29 cellular contexts compared by ENCODE assay signal in genomic region chr18:78693429-78693828, GRCh38.
"Had no signal": no experiment of that assay in that cellular context is flagged by ENCODE, and none has a peak within 500 bp of the region (broad histone marks: within the 10 kb centered on the region; RNA-seq: fewer than 3 reads in every experiment).

No MANE protein-coding gene starts in this region.

- H3K27ac ChIP-seq: neural progenitor cell, ovary, parathyroid adenoma, psoas muscle, right lobe of liver, skin epidermis, spleen, thoracic aorta, thyroid gland, tibial nerve, upper lobe of right lung, uterus had no signal

- H3K27me3 ChIP-seq: neural progenitor cell, ovary, right lobe of liver, thyroid gland, tibial nerve, upper lobe of right lung, uterus had no signal

- H2AFZ ChIP-seq: neural progenitor cell, parathyroid adenoma had no signal

- H3K27ac Mint-ChIP-seq: naive thymus-derived CD4-positive, alpha-beta T cell; natural killer cell; nephron; neural progenitor cell; progenitor cell of endocrine pancreas; stimulated activated memory B cell treated with anti-CD40 and anti-IgM and Interleukin-4, amounts not matched to agents 10 μg/mL and 1 μg/mL and 100 μg/mL, for 72 hours; stimulated activated naive CD8-positive, alpha-beta T cell treated with anti-CD3 and anti-CD28 coated beads, Interleukin-15, Interleukin-2, amounts not matched to agents 100 ng/mL and 50 ng/mL, for 24 hours had no signal

- H3K4me3 ChIP-seq: neural progenitor cell, ovary, psoas muscle, right lobe of liver, skin epidermis, smooth muscle cell, spleen, thoracic aorta, thyroid gland, tibial nerve, upper lobe of right lung, uterus had no signal

- H3K4me3 Mint-ChIP-seq: naive thymus-derived CD4-positive, alpha-beta T cell; natural killer cell; nephron; neural progenitor cell; stimulated activated memory B cell treated with anti-CD40 and anti-IgM and Interleukin-4, amounts not matched to agents 10 μg/mL and 1 μg/mL and 100 μg/mL, for 72 hours; stimulated activated naive CD8-positive, alpha-beta T cell treated with anti-CD3 and anti-CD28 coated beads, Interleukin-15, Interleukin-2, amounts not matched to agents 100 ng/mL and 50 ng/mL, for 24 hours had no signal

- H3K4me1 ChIP-seq: neural progenitor cell, parathyroid adenoma, psoas muscle, right lobe of liver, spleen, thyroid gland, tibial nerve, upper lobe of right lung, uterus had no signal

- DNase-seq: naive thymus-derived CD4-positive, alpha-beta T cell; natural killer cell; occipital lobe; ovary; posterior cingulate gyrus; psoas muscle; right cardiac atrium; right lobe of liver; spleen; stimulated activated CD4-positive, alpha-beta T cell treated with anti-CD3 and anti-CD28 coated beads, Interleukin-12 subunit alpha, Interleukin-12 subunit beta, amount 100 ng/mL, for 4 hours; stimulated activated CD4-positive, alpha-beta T cell treated with anti-CD3 and anti-CD28 coated beads, Interleukin-1b, Interleukin-23, amount 100 ng/mL, for 48 hours; stimulated activated CD4-positive, alpha-beta T cell treated with anti-CD3 and anti-CD28 coated beads, Interleukin-4, amount 100 ng/mL, for 1 hour; stimulated activated CD4-positive, alpha-beta T cell treated with anti-CD3 and anti-CD28 coated beads, Interleukin-4, amount 100 ng/mL, for 4 hours; stimulated activated CD8-positive, alpha-beta memory T cell treated with anti-CD3 and anti-CD28 coated beads, Interleukin-4, amount 100 ng/mL, for 48 hours; stimulated activated naive CD4-positive, alpha-beta T cell; thyroid gland; trophoblast cell; upper lobe of right lung; uterus had no signal

- H3K4me2 ChIP-seq: neural progenitor cell, smooth muscle cell had no signal

- H3K4me1 Mint-ChIP-seq: natural killer cell; nephron; neural progenitor cell; stimulated activated memory B cell treated with anti-CD40 and anti-IgM and Interleukin-4, amounts not matched to agents 10 μg/mL and 1 μg/mL and 100 μg/mL, for 72 hours had no signal

- H3K27me3 Mint-ChIP-seq: stimulated activated memory B cell treated with anti-CD40 and anti-IgM and Interleukin-4, amounts not matched to agents 10 μg/mL and 1 μg/mL and 100 μg/mL, for 72 hours; stimulated activated naive CD8-positive, alpha-beta T cell treated with anti-CD3 and anti-CD28 coated beads, Interleukin-15, Interleukin-2, amounts not matched to agents 100 ng/mL and 50 ng/mL, for 24 hours had no signal

- H3K9ac ChIP-seq: neural progenitor cell, parathyroid adenoma had no signal

- ATAC-seq: naive thymus-derived CD4-positive, alpha-beta T cell; natural killer cell; psoas muscle; right cardiac atrium; right lobe of liver; stimulated activated memory B cell treated with anti-CD40 and anti-IgM and Interleukin-4, amounts not matched to agents 10 μg/mL and 1 μg/mL and 100 μg/mL, for 72 hours; upper lobe of right lung had no signal

- H3K9me3 Mint-ChIP-seq: natural killer cell; nephron; neural progenitor cell; stimulated activated naive CD8-positive, alpha-beta T cell treated with anti-CD3 and anti-CD28 coated beads, Interleukin-15, Interleukin-2, amounts not matched to agents 100 ng/mL and 50 ng/mL, for 24 hours had no signal

- H3K79me2 ChIP-seq: parathyroid adenoma had no signal

- H3K36me3 ChIP-seq: neural progenitor cell, ovary, right lobe of liver, spleen, thoracic aorta, thyroid gland, tibial nerve, upper lobe of right lung, uterus had no signal

- H3K36me3 Mint-ChIP-seq: natural killer cell; neural progenitor cell; stimulated activated memory B cell treated with anti-CD40 and anti-IgM and Interleukin-4, amounts not matched to agents 10 μg/mL and 1 μg/mL and 100 μg/mL, for 72 hours had no signal

- H3K9me3 ChIP-seq: ovary, psoas muscle, right lobe of liver, thoracic aorta, thyroid gland, tibial nerve, upper lobe of right lung, uterus had no signal
